Comparison of ENCODE assay signal across 8 cellular contexts in the genomic region with DNA sequence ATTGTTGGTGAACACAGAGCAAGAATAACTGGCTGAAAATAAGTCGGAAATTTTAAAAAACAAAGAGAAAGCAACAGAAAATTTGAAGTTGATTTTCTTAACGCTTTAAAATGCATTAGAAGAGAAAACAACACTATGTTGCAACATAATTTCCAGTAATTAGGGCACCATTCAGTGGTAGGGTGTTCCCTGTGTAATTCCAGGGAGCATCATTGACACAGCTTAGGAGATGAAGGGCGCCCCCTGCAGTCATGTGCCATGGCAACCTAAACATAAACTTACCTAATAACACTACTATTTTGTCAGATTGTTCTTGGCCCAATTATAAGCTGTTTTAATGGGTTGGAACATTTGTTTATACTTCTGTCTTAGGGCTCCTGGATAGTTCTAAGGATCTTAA.
DNase-seq lines count a peak whose midpoint lies in the region; ATAC-seq and TF ChIP-seq lines count a peak whose summit lies in the region.

No MANE protein-coding gene starts in this region.

- H3K4me1 ChIP-seq in Panc1 (ENCODE audit: control insufficient read depth, insufficient read depth, low read length): no peaks in the 10 kb centered on the region
- no peaks in the 10 kb centered on the region for H3K4me1 ChIP-seq in smooth muscle cell (ENCODE audit: low read depth)

- BruUV-seq in Panc1 (replicated peaks; lab: Mats Ljungman, UMichigan): no TSS peak

- POLR2A ChIA-PET in Panc1 (lab: Charles Lee): no interaction called here

- no peaks in the 10 kb centered on the region for H4K20me1 ChIP-seq in smooth muscle cell (ENCODE audit: low read depth)

- H3K4me3 Mint-ChIP-seq in glutamatergic neuron (ENCODE audit: unreplicated experiment): no peak overlapping the region

- peak; percentile 4 for DNase-seq in Panc1 (ENCODE audit: low read depth, low spot score)
- DNase-seq in glutamatergic neuron: peak; percentile 64
- DNase-seq in smooth muscle cell (lab: John Stamatoyannopoulos, UW; ENCODE audit: unreplicated experiment): no peak
- DNase-seq in NCI-H1436 treated with DMSO at 0.1 percent for 48 hours (lab: John Stamatoyannopoulos, UW): no peak

- no peak overlapping the region for H3K4me2 ChIP-seq in smooth muscle cell

- WGBS in smooth muscle cell (ENCODE audit: low lambda C conversion rate): 50% methylated on average over 3 of the region's 3 CpGs

- H3K9ac ChIP-seq in smooth muscle cell (ENCODE audit: low read depth): no peak overlapping the region

- H3F3A ChIP-seq in smooth muscle cell (ENCODE audit: low read depth): no peaks in the 10 kb centered on the region

- peak; percentile 75 for TF ChIP-seq CTCF in 22Rv1 (IDR thresholded peaks at IDR 0.05)
- peak; percentile 47 for TF ChIP-seq CTCF in GM12873 (IDR thresholded peaks at IDR 0.05; ENCODE audit: insufficient read depth, low read depth, low read length, missing control alignments)
- peak; percentile 33; the same call in 1 of the 2 replicates for TF ChIP-seq CTCF in Panc1 (IDR thresholded peaks at IDR 0.05)
- peak; percentile 47 for TF ChIP-seq CTCF in glutamatergic neuron (IDR thresholded peaks at IDR 0.05; ENCODE audit: partially characterized antibody, unreplicated experiment)
- peak; percentile 37 for TF ChIP-seq CTCF in smooth muscle cell (IDR thresholded peaks at IDR 0.05; ENCODE audit: borderline replicate concordance, insufficient read depth, poor library complexity, severe bottlenecking)

- H3K4me3 ChIP-seq in Panc1 (ENCODE audit: low read depth in 2 of 2, low read length in 2 of 2) (no peak overlapping the region), smooth muscle cell (no peak overlapping the region)

- intact Hi-C loops in Panc1 (cut with micrococcal nuclease; ENCODE audit: unreplicated experiment): no loop called here

- no peak overlapping the region for H3K27ac Mint-ChIP-seq in glutamatergic neuron (ENCODE audit: unreplicated experiment)

- no peaks in the 10 kb centered on the region for H3K27me3 Mint-ChIP-seq in glutamatergic neuron (ENCODE audit: unreplicated experiment)

- no peaks in the 10 kb centered on the region for H3K36me3 Mint-ChIP-seq in glutamatergic neuron (ENCODE audit: unreplicated experiment)

- H2AFZ ChIP-seq in smooth muscle cell (ENCODE audit: low read depth): no peak overlapping the region

- no peaks in the 10 kb centered on the region for H3K9me3 Mint-ChIP-seq in glutamatergic neuron (ENCODE audit: unreplicated experiment)

- H3K9me3 ChIP-seq in Panc1 (ENCODE audit: control insufficient read depth, insufficient read depth, low read depth, low read length) (no peaks in the 10 kb centered on the region), smooth muscle cell (replicated peaks; ENCODE audit: low read depth) (no peaks in the 10 kb centered on the region)

- H3K36me3 ChIP-seq in Panc1 (ENCODE audit: control insufficient read depth, insufficient read depth, low read length) (no peaks in the 10 kb centered on the region), smooth muscle cell (ENCODE audit: low read depth) (no peaks in the 10 kb centered on the region)

- CTCF ChIA-PET in Panc1 (lab: Charles Lee): no interaction called here

- no peaks in the 10 kb centered on the region for H3K79me2 ChIP-seq in smooth muscle cell (ENCODE audit: low read depth)

- H3K4me1 Mint-ChIP-seq in glutamatergic neuron (ENCODE audit: low read depth, unreplicated experiment): no peaks in the 10 kb centered on the region

- ATAC-seq in Panc1 (no peak), HG03460 (IDR thresholded peaks at IDR 0.05; ENCODE audit: unreplicated experiment) (no peak), HG02763 (IDR thresholded peaks at IDR 0.05; ENCODE audit: unreplicated experiment) (no peak)

- in situ Hi-C loops in Panc1 (cut with HindIII; ENCODE audit: low pct_unique_long_range_greater_than_20kb, low sequenced_read_pairs): no loop called here

- no peaks in the 10 kb centered on the region for H3K27me3 ChIP-seq in Panc1 (ENCODE audit: control insufficient read depth, insufficient read depth, low read length)
- H3K27me3 ChIP-seq in smooth muscle cell (ENCODE audit: low read depth): no peaks in the 10 kb centered on the region

- H3K27ac ChIP-seq in 22Rv1 (no peak overlapping the region), Panc1 (ENCODE audit: low read length) (no peak overlapping the region), smooth muscle cell (ENCODE audit: low read depth) (no peak overlapping the region)

Comparison
In these comparisons a context has a peak if more than half of its experiments do, and no peak if none do; other contexts are left out.
1. DNase-seq: peak in Panc1 (single experiment) and glutamatergic neuron (single experiment); none in smooth muscle cell (single experiment) and NCI-H1436 treated with DMSO at 0.1 percent for 48 hours (single experiment).
2. Peak in every context shown above with its lines, with median percentiles within 50 percentile points of each other: CTCF ChIP-seq.